ENCODE assay signal across 35 cellular contexts in the genomic region with DNA sequence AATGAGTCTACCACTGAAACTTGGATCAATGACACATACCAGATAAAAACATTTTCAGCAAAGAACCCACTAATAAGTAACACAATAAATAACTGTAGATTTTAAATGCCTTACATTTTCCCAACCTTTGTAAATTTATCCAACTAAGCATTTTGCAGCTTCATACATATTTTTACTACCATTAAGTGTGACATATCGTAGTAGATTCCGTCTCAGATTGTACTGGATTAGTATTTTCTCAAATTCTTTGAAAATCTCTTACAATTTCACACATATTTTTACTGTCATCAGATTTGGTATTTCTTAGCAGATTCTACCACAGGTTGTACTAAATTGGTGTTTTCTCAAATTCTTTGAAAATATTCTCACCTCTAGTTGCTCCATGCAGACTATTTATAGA.
"Had no signal": no experiment of that assay in that cellular context is flagged by ENCODE, and none has a peak within 500 bp of the region (broad histone marks: within the 10 kb centered on the region; RNA-seq: fewer than 3 reads in every experiment).

No MANE protein-coding gene starts in this region.

- H3K9me3 ChIP-seq: MG63 had no signal

- H3K4me3 ChIP-seq: MG63 had no signal

- H3K36me3 ChIP-seq: MG63 had no signal

- DNase-seq: Karpas-422, Kasumi-1, MG63, MM.1S, MV-4-11, NCI-H1048, NCI-H1092, NCI-H1092 treated with DMSO at 0.1 percent for 48 hours, NCI-H1105, NCI-H1105 treated with DMSO at 0.1 percent for 48 hours, NCI-H1417, NCI-H1417 treated with DMSO at 0.1 percent for 48 hours, NCI-H1436, NCI-H1436 treated with DMSO at 0.1 percent for 48 hours, NCI-H146, NCI-H1694, NCI-H1694 treated with DMSO at 0.1 percent for 48 hours, NCI-H187, NCI-H187 treated with DMSO at 0.1 percent for 48 hours, NCI-H1930, NCI-H2029, NCI-H2029 treated with DMSO at 0.1 percent for 48 hours, NCI-H2081, NCI-H2081 treated with DMSO at 0.1 percent for 48 hours, NCI-H2107, NCI-H2171, NCI-H2171 treated with DMSO at 0.1 percent for 48 hours, NCI-H2227 treated with DMSO at 0.1 percent for 48 hours, NCI-H345, NCI-H446, NCI-H446 treated with DMSO at 0.1 percent for 48 hours, NCI-H510A, NCI-H510A treated with DMSO at 0.1 percent for 48 hours, NCI-H524, NCI-H524 treated with DMSO at 0.1 percent for 48 hours had no signal

- H3K27me3 ChIP-seq: MG63 had no signal
